9 cellular contexts compared by ENCODE assay signal in genomic region chr5:138601444-138601843, GRCh38. TPM values are rescaled to one million over a fixed set of nuclear protein-coding genes. Genes with fewer than 3 reads are reported as not detected.
A peak's percentile ranks its signal among the peaks of the same experiment; 100 is the strongest.
DNase-seq lines count a peak whose midpoint lies in the region; ATAC-seq, FAIRE-seq and TF ChIP-seq lines count a peak whose summit lies in the region.
"Had no signal": no experiment of that assay in that cellular context is flagged by ENCODE, and none has a peak within 500 bp of the region (broad histone marks: within the 10 kb centered on the region; RNA-seq: fewer than 3 reads in every experiment).

No MANE protein-coding gene starts in this region.

- H3K4me2 ChIP-seq in A549 (peak overlapping the region; percentile 12; the same call in 2 of the 3 replicates), HCT116 (ENCODE audit: low read length) (no peak overlapping the region)

- H3K4me1 ChIP-seq in A549: peaks cover 9% of the 10 kb centered on the region; the same call in 2 of the 3 replicates
- peaks cover 0 to 5% of the 10 kb centered on the region in 2 experiments; a peak in 1 of 4 replicates for H3K4me1 ChIP-seq in HCT116 (ENCODE audit: control insufficient read depth in 1 of 2, insufficient read depth in 2 of 2, low read length in 2 of 2)
- H3K4me1 ChIP-seq in spleen: peaks cover 10 to 42% (median 33%) of the 10 kb centered on the region in 6 donors

- no peaks in the 10 kb centered on the region for H3K79me2 ChIP-seq in HCT116 (ENCODE audit: insufficient read depth, low read length)

- TF ChIP-seq CTCF in A549 (IDR thresholded peaks at IDR 0.05) (no peak), HCT116 (IDR thresholded peaks at IDR 0.05 in 2 of 3, conservative IDR thresholded peaks at IDR 0.05 in 1 of 3; ENCODE audit: borderline replicate concordance in 1 of 3, insufficient read depth in 1 of 3, low read depth in 2 of 3, low read length in 2 of 3) (no peak), kidney epithelial cell (IDR thresholded peaks at IDR 0.05; ENCODE audit: insufficient read depth, low read length, poor library complexity, severe bottlenecking) (no peak), spleen (IDR thresholded peaks at IDR 0.05 in 8 of 11, conservative IDR thresholded peaks at IDR 0.05 in 3 of 11) (no peak)

- H2AFZ ChIP-seq in HCT116 (ENCODE audit: low read depth, low read length, poor library complexity, severe bottlenecking): peak overlapping the region; percentile 53

- no peak for TF ChIP-seq EP300 in A549 (IDR thresholded peaks at IDR 0.05)

- POLR2A ChIA-PET in A549 (lab: Yijun Ruan, JAX): no interaction called here
- POLR2A ChIA-PET in HCT116 (lab: Charles Lee): no interaction called here

- RAD21 ChIA-PET in HCT116 (lab: Charles Lee; ENCODE audit: low non-redundant PET in 1 of 2, low total read pairs in 2 of 2, uncharacterized antibody in 2 of 2, unreplicated experiment in 2 of 2): no interaction called here

- intact Hi-C loops in HCT116 (cut with micrococcal nuclease) (no loop called here), spleen (cut with DNase I; ENCODE audit: low total_unique reads) (no loop called here)

- no peak for TF ChIP-seq POLR2A in A549 (IDR thresholded peaks at IDR 0.05; ENCODE audit: low read length)
- TF ChIP-seq POLR2A in HCT116 (IDR thresholded peaks at IDR 0.05; ENCODE audit: borderline replicate concordance, extremely low read depth, insufficient read depth, insufficient read length): no peak
- TF ChIP-seq POLR2A in spleen (IDR thresholded peaks at IDR 0.05): no peak

- H3K36me3 ChIP-seq in HCT116 (ENCODE audit: control insufficient read depth in 1 of 2, insufficient read depth in 2 of 2, low read length in 2 of 2) (no peaks in the 10 kb centered on the region), kidney epithelial cell (ENCODE audit: control insufficient read depth, insufficient read depth, low read length) (no peaks in the 10 kb centered on the region), spleen (no peaks in the 10 kb centered on the region)

- DNase-seq in A549 (ENCODE audit: low read depth in 1 of 2, low spot score in 1 of 2): peak in 1 of 2 experiments; percentile 61
- no peak for DNase-seq in HCT116 (ENCODE audit: low read depth, low spot score)
- DNase-seq in amniotic epithelial cell (ENCODE audit: low read depth): peak; percentile 94
- DNase-seq in kidney epithelial cell (ENCODE audit: low read depth): peak; percentile 49
- DNase-seq in mucosa of gallbladder (ENCODE audit: low spot score): no peak
- DNase-seq in spleen: no peak
- DNase-seq in HPDE6-E6E7 (ENCODE audit: extremely low spot score): no peak
- DNase-seq in cerebellar nuclear complex (lab: John Stamatoyannopoulos, UW): no peak
- DNase-seq: CD4-positive, alpha-beta memory T cell had no signal

- no peaks in the 10 kb centered on the region for H3K27me3 ChIP-seq in HCT116 (ENCODE audit: insufficient read depth, low read length)
- peaks cover 4% of the 10 kb centered on the region for H3K27me3 ChIP-seq in kidney epithelial cell (ENCODE audit: control insufficient read depth, insufficient read depth, low read length)
- peaks cover 0 to 7% (median 0%) of the 10 kb centered on the region in 7 donors for H3K27me3 ChIP-seq in spleen (replicated peaks in 1 of 7)

- TF ChIP-seq RAD21 in A549 (conservative IDR thresholded peaks at IDR 0.05 in 1 of 2, IDR thresholded peaks at IDR 0.05 in 1 of 2) (no peak), HCT116 (IDR thresholded peaks at IDR 0.05; ENCODE audit: low read depth) (no peak)

- H3K4me3 ChIP-seq in A549 (no peak overlapping the region), HCT116 (replicated peaks in 1 of 2; ENCODE audit: low read depth in 1 of 2, low read length in 2 of 2) (no peak overlapping the region), kidney epithelial cell (ENCODE audit: low read depth, low read length) (no peak overlapping the region), spleen (no peak overlapping the region)

- H4K20me1 ChIP-seq in HCT116 (ENCODE audit: insufficient read depth): no peaks in the 10 kb centered on the region

- H3K9me3 ChIP-seq in A549 (no peaks in the 10 kb centered on the region), HCT116 (ENCODE audit: control insufficient read depth in 1 of 2, insufficient read depth in 1 of 2, low read depth in 1 of 2, low read length in 2 of 2) (no peaks in the 10 kb centered on the region), spleen (no peaks in the 10 kb centered on the region)

- no peak overlapping the region for H3K9ac ChIP-seq in HCT116 (ENCODE audit: low read length)

- BruUV-seq in HCT116 (replicated peaks; lab: Mats Ljungman, UMichigan): no TSS peak

- CTCF ChIA-PET in A549 (lab: Yijun Ruan, JAX) (interaction anchor here (0.7 to 3.3 kb wide), 6 partner anchors 9 to 75 kb away, joined by 3 to 12 read pairs (median 4); no protein-coding TSS in a partner anchor), HCT116 (lab: Charles Lee) (no interaction called here)

- WGBS in A549 (ENCODE audit: missing lambda C conversion rate): 46% methylated on average over 3 of the region's 3 CpGs
- WGBS in spleen, 5 donors: 36 to 58% (median 48%) methylated on average over 3 of the region's 3 CpGs

- no peaks in the 10 kb centered on the region for H3K9me2 ChIP-seq in HCT116 (ENCODE audit: insufficient read depth)

- H3K27ac ChIP-seq in A549: peak overlapping the region; percentile 29 to 59
- no peak overlapping the region for H3K27ac ChIP-seq in HCT116 (ENCODE audit: low read depth, low read length)
- peak overlapping the region in 4 of 8 donors; percentile 0 to 35 (median 18) for H3K27ac ChIP-seq in spleen

- no peak for FAIRE-seq in A549 (lab: Jason Lieb, UNC)

- ATAC-seq in A549 (peak; percentile 67 to 69; a peak in 5 of 6 replicates), HCT116 (peak; percentile 27; the same call in 1 of the 2 replicates)

TF ChIP-seq in A549, 52 proteins besides CTCF, POLR2A, EP300 and RAD21:
- TF ChIP-seq MAFK (IDR thresholded peaks at IDR 0.05; ENCODE audit: partially characterized antibody) (peak; percentile 89), NFE2L2 (conservative IDR thresholded peaks at IDR 0.05; ENCODE audit: low read length) (0 out of 2 replicates have a peak, but pooled peaks have one; percentile 19), CBX8 (IDR thresholded peaks at IDR 0.05) (no peak)

TF ChIP-seq in HCT116, 20 proteins besides CTCF, POLR2A, EP300 and RAD21:
- no peak for TF ChIP-seq YY1 (IDR thresholded peaks at IDR 0.05; ENCODE audit: extremely low read depth, insufficient replicate concordance, low read depth, low read length)
- no peak for TF ChIP-seq SRF (IDR thresholded peaks at IDR 0.05; ENCODE audit: low read depth)
TF ChIP-seq in HCT116: peak in this region for 0.

RNA-seq across cellular contexts. Expression of gene HSPA9, which starts 26.2 kb away (rescaled TPM):
- polyA plus RNA-seq in A549 (2011; rRNA removed): 544 and 615 TPM in 2 replicates
- polyA plus RNA-seq in A549 (2012; cell fraction: cytosol; rRNA removed): 200 and 228 TPM in 2 replicates
- 408 and 502 TPM in 2 replicates for polyA plus RNA-seq in A549 (2012; cell fraction: nucleus; rRNA removed)
- polyA plus RNA-seq in A549 (2017; fragmentation: RNase III; extraction: RNeasy Plus Mini Kit Qiagen cat#74134 plus additional on column Dnase treatment): 398 to 456 TPM (median 417 TPM) in 3 replicates
- 619 and 723 TPM in 2 replicates for polyA minus RNA-seq in A549 (2011; rRNA and poly(A)+ RNA removed)
- total RNA-seq in HCT116 (2021; ENCODE audit: unreplicated experiment): 486 TPM
- polyA plus RNA-seq in HCT116 (2012): 370 and 385 TPM in 2 replicates
- 584 and 695 TPM in 2 replicates for total RNA-seq in kidney epithelial cell
- total RNA-seq in mucosa of gallbladder: 170 TPM
- 100 to 1,000 TPM; 108 to 187 (median 158) TPM for total RNA-seq in spleen
- polyA plus RNA-seq in spleen: 10 to 100 TPM; 50.4 to 77.7 (median 62.2) TPM

RNA-seq across cellular contexts. Expression of gene ETF1, which starts 58.4 kb away (rescaled TPM):
- polyA plus RNA-seq in A549 (2011; rRNA removed) (140 and 161 TPM in 2 replicates), A549 (2017; fragmentation: RNase III; extraction: RNeasy Plus Mini Kit Qiagen cat#74134 plus additional on column Dnase treatment) (118 to 131 TPM (median 119 TPM) in 3 replicates), spleen (10 to 100 TPM; 21.3 to 35.4 (median 23.3) TPM)
- polyA plus RNA-seq in A549 (2012; cell fraction: cytosol; rRNA removed): 39.7 and 44.0 TPM in 2 replicates
- 18.3 and 23.4 TPM in 2 replicates for polyA plus RNA-seq in A549 (2012; cell fraction: nucleus; rRNA removed)
- 79.1 and 79.8 TPM in 2 replicates for polyA minus RNA-seq in A549 (2011; rRNA and poly(A)+ RNA removed)
- total RNA-seq in HCT116 (2021; ENCODE audit: unreplicated experiment) (178 TPM), kidney epithelial cell (123 and 149 TPM in 2 replicates), mucosa of gallbladder (63.1 TPM), spleen (10 to 100 TPM; 42.7 to 78.8 (median 56.1) TPM)
- polyA plus RNA-seq in HCT116 (2012): 64.7 and 84.1 TPM in 2 replicates

Comparison
In these comparisons a context has a peak if more than half of its experiments do, and no peak if none do; other contexts are left out.
1. DNase-seq: peak in amniotic epithelial cell (single experiment) and kidney epithelial cell (single experiment); none in HCT116 (single experiment), mucosa of gallbladder (single experiment), spleen (single experiment), HPDE6-E6E7 (single experiment) and cerebellar nuclear complex (0 of 2).